In the genomic region with DNA sequence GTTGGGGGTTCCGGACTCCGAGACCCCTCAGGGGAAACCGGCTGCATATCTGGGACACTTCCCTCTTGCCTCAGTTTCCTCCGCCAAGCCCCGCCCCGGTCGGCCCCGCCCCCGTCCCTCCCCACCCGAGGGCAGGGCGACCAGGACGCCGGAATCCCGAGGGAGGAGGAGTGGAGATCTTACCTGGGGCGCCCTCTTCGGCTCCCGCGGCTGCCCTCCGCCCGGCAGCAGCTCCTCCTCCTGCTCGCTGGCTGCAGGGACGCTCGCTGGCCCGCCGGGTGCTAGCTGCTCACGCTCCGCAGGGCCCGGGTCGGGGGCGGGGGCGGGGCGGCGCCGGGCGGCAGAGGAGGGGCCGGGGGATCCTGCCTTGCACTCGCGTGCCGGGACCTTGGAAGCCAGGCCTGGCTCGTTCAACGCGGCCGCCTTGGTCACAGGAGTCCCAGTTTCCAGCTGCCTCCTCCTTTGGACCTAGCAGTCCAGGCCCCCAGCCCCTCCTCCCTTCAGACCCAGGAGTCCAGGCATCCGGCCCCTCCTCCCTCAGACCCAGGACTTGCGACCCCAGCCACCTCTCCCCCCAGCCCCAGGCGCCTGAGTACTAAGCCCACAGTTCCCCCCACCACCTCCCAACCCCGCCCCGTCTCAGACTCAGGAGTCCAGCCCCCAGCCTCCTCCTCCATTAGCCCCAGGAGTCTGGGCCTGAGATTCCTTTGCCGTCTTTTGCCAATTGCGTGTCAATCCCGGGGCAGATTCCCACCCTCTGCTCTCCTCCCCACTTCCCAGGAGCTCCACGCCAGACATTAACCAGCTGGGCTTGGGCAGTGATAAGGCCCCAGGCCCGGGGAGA, we compare ENCODE assay signal across 2 cellular contexts.
TF ChIP-seq lines count a peak whose summit lies in the region.

A gene with protein sequence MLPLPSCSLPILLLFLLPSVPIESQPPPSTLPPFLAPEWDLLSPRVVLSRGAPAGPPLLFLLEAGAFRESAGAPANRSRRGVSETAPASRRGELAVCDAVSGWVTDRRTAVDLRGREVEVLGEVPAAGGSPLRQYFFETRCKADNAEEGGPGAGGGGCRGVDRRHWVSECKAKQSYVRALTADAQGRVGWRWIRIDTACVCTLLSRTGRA (minus strand): TSS at position 51 of the 844 bp plus-strand sequence. CDS start 2,821 bp downstream, outside the sequence.

TF ChIP-seq in H1, 55 proteins besides CTCF, POLR2A, EP300 and RAD21:
- peak; percentile 38 for TF ChIP-seq KDM4A (IDR thresholded peaks at IDR 0.05; ENCODE audit: low read depth, low read length, severe bottlenecking)
- TF ChIP-seq ZNF274 (IDR thresholded peaks at IDR 0.05; ENCODE audit: borderline replicate concordance, extremely low read depth, low read length), result no peak
- no peak for TF ChIP-seq CBX5 (IDR thresholded peaks at IDR 0.05; ENCODE audit: low read depth, low read length)
TF ChIP-seq in H1: peak in this region for 1.

TF ChIP-seq in neural cell, 6 proteins besides CTCF, POLR2A, EP300 and RAD21:
- TF ChIP-seq TAF1 (IDR thresholded peaks at IDR 0.05; ENCODE audit: low read depth) (no peak), MXI1 (conservative IDR thresholded peaks at IDR 0.05; ENCODE audit: poor library complexity, severe bottlenecking) (no peak), SMC3 (conservative IDR thresholded peaks at IDR 0.05; ENCODE audit: poor library complexity) (no peak), POLR2AphosphoS5 (IDR thresholded peaks at IDR 0.05) (no peak), EZH2 (IDR thresholded peaks at IDR 0.05; ENCODE audit: borderline replicate concordance, insufficient read depth, low read length, poor library complexity, severe bottlenecking) (no peak)
- TF ChIP-seq, protein P1, sequence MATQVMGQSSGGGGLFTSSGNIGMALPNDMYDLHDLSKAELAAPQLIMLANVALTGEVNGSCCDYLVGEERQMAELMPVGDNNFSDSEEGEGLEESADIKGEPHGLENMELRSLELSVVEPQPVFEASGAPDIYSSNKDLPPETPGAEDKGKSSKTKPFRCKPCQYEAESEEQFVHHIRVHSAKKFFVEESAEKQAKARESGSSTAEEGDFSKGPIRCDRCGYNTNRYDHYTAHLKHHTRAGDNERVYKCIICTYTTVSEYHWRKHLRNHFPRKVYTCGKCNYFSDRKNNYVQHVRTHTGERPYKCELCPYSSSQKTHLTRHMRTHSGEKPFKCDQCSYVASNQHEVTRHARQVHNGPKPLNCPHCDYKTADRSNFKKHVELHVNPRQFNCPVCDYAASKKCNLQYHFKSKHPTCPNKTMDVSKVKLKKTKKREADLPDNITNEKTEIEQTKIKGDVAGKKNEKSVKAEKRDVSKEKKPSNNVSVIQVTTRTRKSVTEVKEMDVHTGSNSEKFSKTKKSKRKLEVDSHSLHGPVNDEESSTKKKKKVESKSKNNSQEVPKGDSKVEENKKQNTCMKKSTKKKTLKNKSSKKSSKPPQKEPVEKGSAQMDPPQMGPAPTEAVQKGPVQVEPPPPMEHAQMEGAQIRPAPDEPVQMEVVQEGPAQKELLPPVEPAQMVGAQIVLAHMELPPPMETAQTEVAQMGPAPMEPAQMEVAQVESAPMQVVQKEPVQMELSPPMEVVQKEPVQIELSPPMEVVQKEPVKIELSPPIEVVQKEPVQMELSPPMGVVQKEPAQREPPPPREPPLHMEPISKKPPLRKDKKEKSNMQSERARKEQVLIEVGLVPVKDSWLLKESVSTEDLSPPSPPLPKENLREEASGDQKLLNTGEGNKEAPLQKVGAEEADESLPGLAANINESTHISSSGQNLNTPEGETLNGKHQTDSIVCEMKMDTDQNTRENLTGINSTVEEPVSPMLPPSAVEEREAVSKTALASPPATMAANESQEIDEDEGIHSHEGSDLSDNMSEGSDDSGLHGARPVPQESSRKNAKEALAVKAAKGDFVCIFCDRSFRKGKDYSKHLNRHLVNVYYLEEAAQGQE (IDR thresholded peaks at IDR 0.05; ENCODE audit: borderline replicate concordance), result no peak
